ENCODE assay signal across 1 cellular context in the genomic region with DNA sequence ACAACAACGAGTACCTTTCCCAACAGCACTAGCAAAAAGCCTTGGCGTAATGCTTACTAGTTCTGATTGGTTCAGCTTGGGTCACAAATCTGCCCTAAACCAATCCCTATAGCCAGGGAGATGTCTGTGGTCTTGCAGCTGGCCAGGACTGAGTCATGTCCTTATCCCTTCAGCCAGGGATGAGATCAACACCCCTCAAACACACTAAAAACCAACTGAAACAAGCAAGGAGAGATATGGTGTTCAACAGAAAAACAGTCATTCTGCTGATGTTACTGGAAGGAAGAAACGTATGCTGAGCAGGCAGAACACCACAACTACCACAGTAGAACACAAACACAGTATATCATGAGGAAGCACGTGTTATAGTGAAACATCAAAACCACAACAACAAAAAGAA.
TF ChIP-seq lines count a peak whose summit lies in the region.

No MANE protein-coding gene starts in this region.

TF ChIP-seq in HepG2, 621 proteins besides CTCF, POLR2A, EP300 and RAD21 (continued from another document):
- no peak for TF ChIP-seq HDAC6 (IDR thresholded peaks at IDR 0.05; ENCODE audit: low read depth, low read length)
TF ChIP-seq in HepG2: peak in this region for 1.
